24 cellular contexts compared by ENCODE assay signal in genomic region chrX:140038842-140039241, GRCh38.
"Had no signal": no experiment of that assay in that cellular context is flagged by ENCODE, and none has a peak within 500 bp of the region (broad histone marks: within the 10 kb centered on the region; RNA-seq: fewer than 3 reads in every experiment).

No MANE protein-coding gene starts in this region.

- ATAC-seq: effector memory CD8-positive, alpha-beta T cell; esophagus mucosa; foreskin keratinocyte; gastrocnemius medialis; gastroesophageal sphincter; heart left ventricle; heart right ventricle had no signal

- H3K4me3 ChIP-seq: colonic mucosa, coronary artery, dorsolateral prefrontal cortex, esophagus muscularis mucosa, esophagus squamous epithelium, gastrocnemius medialis, gastroesophageal sphincter, heart left ventricle, heart right ventricle had no signal

- H3K4me1 ChIP-seq: colonic mucosa, esophagus muscularis mucosa, esophagus squamous epithelium, foreskin keratinocyte, gastrocnemius medialis, gastroesophageal sphincter, heart left ventricle, heart right ventricle had no signal

- H3K27ac ChIP-seq: colonic mucosa, coronary artery, dorsolateral prefrontal cortex, epithelial cell of prostate, esophagus muscularis mucosa, esophagus squamous epithelium, foreskin keratinocyte, gastrocnemius medialis, gastroesophageal sphincter, heart left ventricle, heart right ventricle had no signal

- H3K9me3 ChIP-seq: colonic mucosa, gastrocnemius medialis, gastroesophageal sphincter had no signal

- DNase-seq: colonic mucosa; cortex of kidney; dermis blood vessel endothelial cell; dorsolateral prefrontal cortex; effector CD4-positive, alpha-beta T cell; effector CD8-positive, alpha-beta T cell; effector memory CD4-positive, alpha-beta T cell; effector memory CD8-positive, alpha-beta T cell; endodermal cell; erythroblast; esophagus squamous epithelium; foreskin fibroblast; foreskin keratinocyte; foreskin melanocyte; gastrocnemius medialis; glutamatergic neuron; head of caudate nucleus; heart left ventricle; heart right ventricle had no signal

- H3K27me3 ChIP-seq: colonic mucosa, esophagus muscularis mucosa, esophagus squamous epithelium, foreskin keratinocyte, gastrocnemius medialis, gastroesophageal sphincter, heart right ventricle had no signal

- H3K36me3 ChIP-seq: colonic mucosa, esophagus muscularis mucosa, esophagus squamous epithelium, gastrocnemius medialis, gastroesophageal sphincter, heart left ventricle, heart right ventricle had no signal
